25 cellular contexts compared by ENCODE assay signal in the genomic region with DNA sequence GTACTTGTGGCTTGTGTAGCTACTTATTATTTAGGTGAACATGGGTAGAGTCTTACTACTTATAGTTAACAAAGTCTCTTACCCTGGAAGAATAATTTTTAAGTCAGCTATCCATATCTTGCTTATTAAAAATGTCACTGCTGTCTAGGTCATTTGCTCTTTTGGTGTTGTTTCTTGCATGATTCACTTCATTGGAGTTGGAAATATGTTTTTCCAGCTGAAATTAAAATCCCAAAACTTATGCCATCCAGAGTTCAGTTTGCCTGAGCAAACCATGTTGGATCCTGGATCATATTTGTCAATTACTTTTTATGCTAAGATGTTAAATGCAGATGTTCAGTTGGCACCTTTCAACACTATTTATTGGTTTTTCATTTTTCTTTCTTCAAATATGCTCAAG.
DNase-seq lines count a peak whose midpoint lies in the region; ATAC-seq and TF ChIP-seq lines count a peak whose summit lies in the region.
"Had no signal": no experiment of that assay in that cellular context is flagged by ENCODE, and none has a peak within 500 bp of the region (broad histone marks: within the 10 kb centered on the region; RNA-seq: fewer than 3 reads in every experiment).

No MANE protein-coding gene starts in this region.

- ATAC-seq in aorta (ENCODE audit: low FRiP score) = peak; percentile 65
- ATAC-seq: A549, HepG2, Panc1 had no signal

- POLR2A ChIA-PET in activated CD4-positive, alpha-beta T cell treated with anti-CD3 and anti-CD28 coated beads, Interleukin-2, amount 10 ng/mL, durations not matched to agents 7 days and 5 days (lab: Charles Lee) = no interaction called here

- H3K27ac Mint-ChIP-seq in activated CD4-positive, alpha-beta T cell treated with anti-CD3 and anti-CD28 coated beads, Interleukin-2, amount 10 ng/mL, durations not matched to agents 7 days and 5 days = no peak overlapping the region
- H3K27ac Mint-ChIP-seq: B cell; CD14-positive monocyte; CD8-positive, alpha-beta memory T cell had no signal

- H3K79me2 ChIP-seq in osteoblast (ENCODE audit: insufficient read depth, low read length) (no peaks in the 10 kb centered on the region), hepatocyte (no peaks in the 10 kb centered on the region)

- H3K27me3 ChIP-seq in adipocyte (replicated peaks; ENCODE audit: control insufficient read depth, insufficient read depth, low read length) (no peaks in the 10 kb centered on the region), osteoblast (ENCODE audit: insufficient read depth, low read length) (no peaks in the 10 kb centered on the region), aorta (ENCODE audit: control insufficient read depth in 1 of 2, insufficient read depth in 2 of 2, low read length in 1 of 2) (no peaks in the 10 kb centered on the region), hepatocyte (no peaks in the 10 kb centered on the region)

- no peaks in the 10 kb centered on the region for H3K4me1 Mint-ChIP-seq in activated CD4-positive, alpha-beta T cell treated with anti-CD3 and anti-CD28 coated beads, Interleukin-2, amount 10 ng/mL, durations not matched to agents 7 days and 5 days
- H3K4me1 Mint-ChIP-seq: B cell; CD8-positive, alpha-beta memory T cell had no signal

- H3K4me3 Mint-ChIP-seq in activated CD4-positive, alpha-beta T cell treated with anti-CD3 and anti-CD28 coated beads, Interleukin-2, amount 10 ng/mL, durations not matched to agents 7 days and 5 days = no peak overlapping the region
- H3K4me3 Mint-ChIP-seq: B cell; CD14-positive monocyte; CD8-positive, alpha-beta memory T cell had no signal

- H3K36me3 ChIP-seq in adipocyte (ENCODE audit: control insufficient read depth, insufficient read depth, low read length, severe bottlenecking) = no peaks in the 10 kb centered on the region
- no peaks in the 10 kb centered on the region for H3K36me3 ChIP-seq in osteoblast (ENCODE audit: insufficient read depth, low read length)
- H3K36me3 ChIP-seq in aorta (ENCODE audit: control insufficient read depth in 1 of 2, insufficient read depth in 2 of 2, low read length in 1 of 2) = no peaks in the 10 kb centered on the region
- H3K36me3 ChIP-seq in hepatocyte (replicated peaks; ENCODE audit: insufficient read depth, low read depth) = no peaks in the 10 kb centered on the region

- H3K9me3 Mint-ChIP-seq in activated CD4-positive, alpha-beta T cell treated with anti-CD3 and anti-CD28 coated beads, Interleukin-2, amount 10 ng/mL, durations not matched to agents 7 days and 5 days = no peaks in the 10 kb centered on the region
- H3K9me3 Mint-ChIP-seq: CD8-positive, alpha-beta memory T cell had no signal

- H3K36me3 Mint-ChIP-seq in activated CD4-positive, alpha-beta T cell treated with anti-CD3 and anti-CD28 coated beads, Interleukin-2, amount 10 ng/mL, durations not matched to agents 7 days and 5 days (ENCODE audit: low read depth) = no peaks in the 10 kb centered on the region
- H3K36me3 Mint-ChIP-seq: CD14-positive monocyte; CD8-positive, alpha-beta memory T cell had no signal

- H4K20me1 ChIP-seq in osteoblast (ENCODE audit: insufficient read depth, low read length) = no peaks in the 10 kb centered on the region
- no peaks in the 10 kb centered on the region for H4K20me1 ChIP-seq in hepatocyte (ENCODE audit: insufficient read depth, poor library complexity, severe bottlenecking)

- H2AFZ ChIP-seq in osteoblast (ENCODE audit: low read length) (no peak overlapping the region), hepatocyte (no peak overlapping the region)

- H3K9me2 ChIP-seq in hepatocyte (replicated peaks; ENCODE audit: insufficient read depth) = no peaks in the 10 kb centered on the region

- DNase-seq in EL (peak; percentile 9), adipocyte (ENCODE audit: low read depth) (peak; percentile 7), osteoblast (ENCODE audit: insufficient read length, low spot score, missing footprints) (no peak), aorta (no peak), NOMO-1 (lab: John Stamatoyannopoulos, UW; ENCODE audit: unreplicated experiment in 2 of 2) (no peak), hepatocyte (ENCODE audit: low spot score) (no peak)
- no peak for DNase-seq in activated CD4-positive, alpha-beta T cell treated with anti-CD3 and anti-CD28 coated beads, Interleukin-2, amount 10 ng/mL, durations not matched to agents 7 days and 5 days
- DNase-seq: CD8-positive, alpha-beta memory T cell; DMS 273 treated with DMSO at 0.1 percent for 48 hours; DMS79; Karpas-422; NCI-H1105; NCI-H146; NCI-H2029; NCI-H446 treated with DMSO at 0.1 percent for 48 hours; NCI-H526; NCI-H82; NK-92 treated with Interleukin-12 subunit alpha and Interleukin-12 subunit beta, amount 100 ng/mL, for 24 hours; SHP77 had no signal

- peaks cover 1% of the 10 kb centered on the region for H3K27me3 Mint-ChIP-seq in activated CD4-positive, alpha-beta T cell treated with anti-CD3 and anti-CD28 coated beads, Interleukin-2, amount 10 ng/mL, durations not matched to agents 7 days and 5 days
- H3K27me3 Mint-ChIP-seq: B cell; CD8-positive, alpha-beta memory T cell had no signal

- no peak overlapping the region for H3K4me3 ChIP-seq in adipocyte (ENCODE audit: low read length)
- H3K4me3 ChIP-seq in osteoblast (ENCODE audit: insufficient read depth, low read length) = no peak overlapping the region
- peak overlapping the region in 1 of 2 donors; percentile 21 for H3K4me3 ChIP-seq in aorta (ENCODE audit: low read length in 2 of 2)
- no peak overlapping the region for H3K4me3 ChIP-seq in hepatocyte
- H3K4me3 ChIP-seq: A549 had no signal

- H3K27ac ChIP-seq in osteoblast (ENCODE audit: low read depth, low read length) = no peak overlapping the region
- H3K27ac ChIP-seq in aorta (ENCODE audit: low read depth in 1 of 2, low read length in 2 of 2) = no peak overlapping the region
- no peak overlapping the region for H3K27ac ChIP-seq in hepatocyte
- H3K27ac ChIP-seq: A549, RWPE1 had no signal

- H3K4me1 ChIP-seq in adipocyte (ENCODE audit: control insufficient read depth, insufficient read depth, low read length) (peaks cover 21% of the 10 kb centered on the region), osteoblast (ENCODE audit: insufficient read depth, low read length) (peaks cover 8% of the 10 kb centered on the region), aorta (ENCODE audit: control insufficient read depth in 1 of 2, insufficient read depth in 2 of 2, low read length in 2 of 2) (peaks cover 0 to 8% of the 10 kb centered on the region in 2 donors), hepatocyte (ENCODE audit: insufficient read depth) (no peaks in the 10 kb centered on the region)
- H3K4me1 ChIP-seq: A549 had no signal

- H3K4me2 ChIP-seq in osteoblast (ENCODE audit: insufficient read depth, low read length) (peak overlapping the region; percentile 34), hepatocyte (no peak overlapping the region)
- H3K4me2 ChIP-seq: A549 had no signal

- intact Hi-C loops in aorta (cut with DNase I) = no loop called here

- no peaks in the 10 kb centered on the region for H3K9me3 ChIP-seq in adipocyte (ENCODE audit: control insufficient read depth, low read length)
- no peaks in the 10 kb centered on the region for H3K9me3 ChIP-seq in osteoblast (ENCODE audit: low read depth, low read length)
- no peaks in the 10 kb centered on the region for H3K9me3 ChIP-seq in aorta (ENCODE audit: control insufficient read depth, low read length)
- no peaks in the 10 kb centered on the region for H3K9me3 ChIP-seq in hepatocyte (ENCODE audit: low read depth)
- H3K9me3 ChIP-seq: A549 had no signal

- CTCF ChIA-PET in activated CD4-positive, alpha-beta T cell treated with anti-CD3 and anti-CD28 coated beads, Interleukin-2, amount 10 ng/mL, durations not matched to agents 7 days and 5 days (lab: Charles Lee) = no interaction called here

- TF ChIP-seq CTCF in osteoblast (IDR thresholded peaks at IDR 0.05; ENCODE audit: extremely low read depth, low read depth, low read length) (no peak), hepatocyte (IDR thresholded peaks at IDR 0.05; ENCODE audit: poor library complexity) (no peak)

- no peak overlapping the region for H3K9ac ChIP-seq in adipocyte (ENCODE audit: low read length)

Comparison
In these comparisons a context has a peak if more than half of its experiments do, and no peak if none do; other contexts are left out.
1. DNase-seq: peak in EL (single experiment) and adipocyte (single experiment); none in osteoblast (single experiment), aorta (0 of 2), NOMO-1 (0 of 2), hepatocyte (single experiment) and activated CD4-positive, alpha-beta T cell treated with anti-CD3 and anti-CD28 coated beads, Interleukin-2, amount 10 ng/mL, durations not matched to agents 7 days and 5 days (single experiment).